In genomic region chr3:13080026-13080425, GRCh38 we compare ENCODE assay signal across 21 cellular contexts. TPM values are rescaled to one million over a fixed set of nuclear protein-coding genes. Genes with fewer than 3 reads are reported as not detected.
DNase-seq lines count a peak whose midpoint lies in the region; ATAC-seq and TF ChIP-seq lines count a peak whose summit lies in the region.
"Had no signal": no experiment of that assay in that cellular context is flagged by ENCODE, and none has a peak within 500 bp of the region (broad histone marks: within the 10 kb centered on the region; RNA-seq: fewer than 3 reads in every experiment).

No MANE protein-coding gene starts in this region.

- H3K4me1 Mint-ChIP-seq in dendritic cell treated with granulocyte-macrophage colony-stimulating factor and Interleukin-4, amounts not matched to agents 40 ng/mL and 50 ng/mL, for 4 days (ENCODE audit: low read depth) = peaks cover 12% of the 10 kb centered on the region
- H3K4me1 Mint-ChIP-seq in stimulated activated memory B cell treated with anti-CD40 and anti-IgM and Interleukin-4, amounts not matched to agents 10 μg/mL and 1 μg/mL and 100 μg/mL, for 72 hours = peaks cover 50% of the 10 kb centered on the region

- no peak overlapping the region for H3K4me3 Mint-ChIP-seq in dendritic cell treated with granulocyte-macrophage colony-stimulating factor and Interleukin-4, amounts not matched to agents 40 ng/mL and 50 ng/mL, for 4 days
- H3K4me3 Mint-ChIP-seq in stimulated activated memory B cell treated with anti-CD40 and anti-IgM and Interleukin-4, amounts not matched to agents 10 μg/mL and 1 μg/mL and 100 μg/mL, for 72 hours = no peak overlapping the region
- H3K4me3 Mint-ChIP-seq: CD4-positive, CD25-positive, alpha-beta regulatory T cell; IgD-negative memory B cell had no signal

- H3K27me3 ChIP-seq in left ventricle myocardium inferior (ENCODE audit: low read depth) = peaks cover 11% of the 10 kb centered on the region
- peaks cover 0 to 6% (median 0%) of the 10 kb centered on the region in 7 donors for H3K27me3 ChIP-seq in heart right ventricle

- H3K4me3 ChIP-seq in left ventricle myocardium inferior (no peak overlapping the region), heart right ventricle (no peak overlapping the region)

- DNase-seq in left ventricle myocardium inferior (no peak), heart right ventricle (no peak), epidermal melanocyte (ENCODE audit: insufficient read length, low spot score) (no peak)
- DNase-seq: Caco-2; CD4-positive, CD25-positive, alpha-beta regulatory T cell; DMS153; GDM1; Karpas-422; NCI-H1694 treated with DMSO at 0.1 percent for 48 hours; NCI-H2081 treated with DMSO at 0.1 percent for 48 hours; NCI-H2171 treated with DMSO at 0.1 percent for 48 hours; NCI-H446; NCI-H526 treated with DMSO at 0.1 percent for 48 hours; SIG-M5 had no signal

- H3K36me3 Mint-ChIP-seq in dendritic cell treated with granulocyte-macrophage colony-stimulating factor and Interleukin-4, amounts not matched to agents 40 ng/mL and 50 ng/mL, for 4 days (ENCODE audit: low read depth) = no peaks in the 10 kb centered on the region
- H3K36me3 Mint-ChIP-seq in stimulated activated memory B cell treated with anti-CD40 and anti-IgM and Interleukin-4, amounts not matched to agents 10 μg/mL and 1 μg/mL and 100 μg/mL, for 72 hours = no peaks in the 10 kb centered on the region
- H3K36me3 Mint-ChIP-seq: CD4-positive, CD25-positive, alpha-beta regulatory T cell had no signal

- no peaks in the 10 kb centered on the region for H3K9me3 ChIP-seq in left ventricle myocardium inferior (replicated peaks)
- H3K9me3 ChIP-seq in heart right ventricle = no peaks in the 10 kb centered on the region
- H3K9me3 ChIP-seq in KOPT-K1 (ENCODE audit: insufficient read depth, low read length, poor library complexity, severe bottlenecking) = no peaks in the 10 kb centered on the region
- H3K9me3 ChIP-seq: Caco-2 had no signal

- peaks cover 59% of the 10 kb centered on the region for H3K4me1 ChIP-seq in left ventricle myocardium inferior
- peaks cover 29 to 62% (median 48%) of the 10 kb centered on the region in 9 donors for H3K4me1 ChIP-seq in heart right ventricle
- H3K4me1 ChIP-seq: Caco-2 had no signal

- 72 to 80% methylated on average over 3 of the region's 3 CpGs for WGBS in heart right ventricle, 2 donors

- peak overlapping the region; percentile 82 for H3K27ac ChIP-seq in left ventricle myocardium inferior (replicated peaks)
- peak overlapping the region in 4 of 10 donors; percentile 25 to 83 (median 72) for H3K27ac ChIP-seq in heart right ventricle
- H3K27ac ChIP-seq in KOPT-K1 (ENCODE audit: low read depth, low read length, poor library complexity, severe bottlenecking) = peak overlapping the region; percentile 98

- intact Hi-C loops in left ventricle myocardium inferior (cut with micrococcal nuclease) (no loop called here), heart right ventricle (cut with DNase I) (no loop called here)
- intact Hi-C loops in dendritic cell treated with granulocyte-macrophage colony-stimulating factor and Interleukin-4, amounts not matched to agents 40 ng/mL and 50 ng/mL, for 4 days (cut with micrococcal nuclease) = no loop called here

- ATAC-seq in heart right ventricle = no peak
- no peak for ATAC-seq in stimulated activated memory B cell treated with anti-CD40 and anti-IgM and Interleukin-4, amounts not matched to agents 10 μg/mL and 1 μg/mL and 100 μg/mL, for 72 hours
- ATAC-seq in GM19035 (IDR thresholded peaks at IDR 0.05; ENCODE audit: unreplicated experiment) = no peak
- no peak for ATAC-seq in HG02798 (IDR thresholded peaks at IDR 0.05; ENCODE audit: poor library complexity, unreplicated experiment)
- ATAC-seq: SK-N-SH treated with all-trans-retinoic acid at 6 μM for 48 hours had no signal

- H3K27me3 Mint-ChIP-seq in dendritic cell treated with granulocyte-macrophage colony-stimulating factor and Interleukin-4, amounts not matched to agents 40 ng/mL and 50 ng/mL, for 4 days = peaks cover 28% of the 10 kb centered on the region
- H3K27me3 Mint-ChIP-seq in stimulated activated memory B cell treated with anti-CD40 and anti-IgM and Interleukin-4, amounts not matched to agents 10 μg/mL and 1 μg/mL and 100 μg/mL, for 72 hours = no peaks in the 10 kb centered on the region

- H3K9me3 Mint-ChIP-seq in dendritic cell treated with granulocyte-macrophage colony-stimulating factor and Interleukin-4, amounts not matched to agents 40 ng/mL and 50 ng/mL, for 4 days = no peaks in the 10 kb centered on the region
- H3K9me3 Mint-ChIP-seq in stimulated activated memory B cell treated with anti-CD40 and anti-IgM and Interleukin-4, amounts not matched to agents 10 μg/mL and 1 μg/mL and 100 μg/mL, for 72 hours = no peaks in the 10 kb centered on the region
- H3K9me3 Mint-ChIP-seq: CD4-positive, CD25-positive, alpha-beta regulatory T cell; IgD-negative memory B cell had no signal

- TF ChIP-seq CTCF in left ventricle myocardium inferior (IDR thresholded peaks at IDR 0.05; ENCODE audit: borderline replicate concordance) (no peak), heart right ventricle (IDR thresholded peaks at IDR 0.05) (no peak)

- H3K36me3 ChIP-seq in left ventricle myocardium inferior (no peaks in the 10 kb centered on the region), heart right ventricle (no peaks in the 10 kb centered on the region), KOPT-K1 (ENCODE audit: insufficient read depth, low read length) (no peaks in the 10 kb centered on the region)

- peak overlapping the region; percentile 38 for H3K27ac Mint-ChIP-seq in dendritic cell treated with granulocyte-macrophage colony-stimulating factor and Interleukin-4, amounts not matched to agents 40 ng/mL and 50 ng/mL, for 4 days
- H3K27ac Mint-ChIP-seq in stimulated activated memory B cell treated with anti-CD40 and anti-IgM and Interleukin-4, amounts not matched to agents 10 μg/mL and 1 μg/mL and 100 μg/mL, for 72 hours = peak overlapping the region; percentile 3
- H3K27ac Mint-ChIP-seq: IgD-negative memory B cell had no signal

RNA-seq across cellular contexts. Expression of gene IQSEC1, which starts 6.8 kb away (rescaled TPM):
- total RNA-seq in left ventricle myocardium inferior (78.6 TPM), heart right ventricle (10 to 100 TPM; 55.9 to 73.9 (median 60.7) TPM)
- polyA plus RNA-seq in heart right ventricle = 10 to 100 TPM; 13.1 to 29.7 TPM
